In genomic region chr14:105394714-105395537, GRCh38 we compare ENCODE assay signal across 1 cellular context.
TF ChIP-seq lines count a peak whose summit lies in the region.

No MANE protein-coding gene starts in this region.

TF ChIP-seq in endothelial cell of umbilical vein, 7 proteins besides CTCF, POLR2A, EP300 and RAD21 (continued from another document):
- TF ChIP-seq EZH2 (IDR thresholded peaks at IDR 0.05; ENCODE audit: borderline replicate concordance, low read depth, low read length, severe bottlenecking) (no peak), JUN (IDR thresholded peaks at IDR 0.05; ENCODE audit: borderline replicate concordance, insufficient read depth, insufficient read length, low read depth) (no peak), GATA2 (IDR thresholded peaks at IDR 0.05; ENCODE audit: insufficient read depth, insufficient read length, low read depth, low read length) (no peak), MYC (IDR thresholded peaks at IDR 0.05; ENCODE audit: low read depth, low read length) (no peak)
TF ChIP-seq in endothelial cell of umbilical vein: peak in this region for 0.
